ENCODE assay signal across 24 cellular contexts in the genomic region with DNA sequence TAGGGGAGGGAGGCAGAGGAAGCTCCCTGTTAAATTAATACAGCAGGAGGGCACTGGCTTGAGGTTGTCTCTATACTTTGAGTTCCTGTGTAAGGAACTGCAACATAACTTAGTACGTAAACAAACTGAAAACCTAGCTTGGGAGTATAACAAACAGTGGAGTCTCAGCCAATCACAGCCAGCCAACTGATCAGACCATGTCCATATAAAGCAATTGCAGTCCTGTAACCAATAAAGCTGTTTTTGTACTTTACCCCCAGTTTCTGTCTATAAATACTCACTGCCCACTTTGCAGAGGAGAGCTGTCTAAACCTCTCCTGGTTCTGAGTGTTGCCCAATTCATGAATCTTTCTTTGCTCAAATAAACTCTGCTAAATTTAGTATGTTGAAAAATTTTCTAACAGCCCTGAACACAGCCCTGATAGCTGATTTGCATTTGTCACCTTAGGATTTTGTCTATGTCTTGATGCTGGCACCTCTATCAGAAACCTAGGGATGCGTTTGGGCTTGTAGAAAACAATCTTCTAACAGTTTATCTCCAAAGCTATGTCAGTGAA. TPM values are rescaled to one million over a fixed set of nuclear protein-coding genes. Genes with fewer than 3 reads are reported as not detected.
DNase-seq lines count a peak whose midpoint lies in the region; ATAC-seq and TF ChIP-seq lines count a peak whose summit lies in the region.
"Had no signal": no experiment of that assay in that cellular context is flagged by ENCODE, and none has a peak within 500 bp of the region (broad histone marks: within the 10 kb centered on the region; RNA-seq: fewer than 3 reads in every experiment).

No MANE protein-coding gene starts in this region.

- peak overlapping the region; percentile 21; the same call in 1 of the 2 replicates for H3K4me3 ChIP-seq in MM.1S (ENCODE audit: low read length)
- H3K4me3 ChIP-seq: esophagus squamous epithelium, Peyer's patch, right lobe of liver, upper lobe of right lung had no signal

- peaks cover 26% of the 10 kb centered on the region for H3F3A ChIP-seq in MM.1S (ENCODE audit: insufficient read depth, low read length)

- intact Hi-C loops in activated T-helper 2 cell treated with anti-CD3 and anti-CD28 coated beads, Interferon-gamma antibody, Interleukin-2, Interleukin-4, amounts not matched to agents 10 μg/mL and 5 μg/mL and 100 μg/mL, durations not matched to agents 14 hours and 24 hours and 36 hours (cut with micrococcal nuclease), result no loop called here

- no peaks in the 10 kb centered on the region for H3K36me3 Mint-ChIP-seq in activated T-helper 2 cell treated with anti-CD3 and anti-CD28 coated beads, Interferon-gamma antibody, Interleukin-2, Interleukin-4, amounts not matched to agents 10 μg/mL and 5 μg/mL and 100 μg/mL, durations not matched to agents 14 hours and 24 hours and 36 hours (ENCODE audit: low read depth)
- H3K36me3 Mint-ChIP-seq: activated naive CD8-positive, alpha-beta T cell; naive thymus-derived CD4-positive, alpha-beta T cell had no signal

- no peak overlapping the region for H3K27ac Mint-ChIP-seq in activated T-helper 2 cell treated with anti-CD3 and anti-CD28 coated beads, Interferon-gamma antibody, Interleukin-2, Interleukin-4, amounts not matched to agents 10 μg/mL and 5 μg/mL and 100 μg/mL, durations not matched to agents 14 hours and 24 hours and 36 hours
- H3K27ac Mint-ChIP-seq: activated naive CD8-positive, alpha-beta T cell; activated T-helper 1 cell treated with anti-CD3 and anti-CD28 coated beads, Interleukin-12 subunit alpha, Interleukin-12 subunit beta, Interleukin-2, Interleukin-4 antibody, amounts not matched to agents 30 ng/mL and 10 ng/mL and 1 ng/mL, durations not matched to agents 14 hours and 24 hours and 36 hours; memory B cell; naive thymus-derived CD4-positive, alpha-beta T cell had no signal

- peaks cover 14% of the 10 kb centered on the region for H3K27me3 Mint-ChIP-seq in activated T-helper 2 cell treated with anti-CD3 and anti-CD28 coated beads, Interferon-gamma antibody, Interleukin-2, Interleukin-4, amounts not matched to agents 10 μg/mL and 5 μg/mL and 100 μg/mL, durations not matched to agents 14 hours and 24 hours and 36 hours (ENCODE audit: low read depth)

- peak overlapping the region; percentile 59 for H3K4me2 ChIP-seq in MM.1S (ENCODE audit: low read depth, low read length)

- DNase-seq in SIG-M5 treated with dmso at 0.1 percent for 504 hours (lab: John Stamatoyannopoulos, UW; ENCODE audit: unreplicated experiment), result peak; percentile 60
- no peak for DNase-seq in SIG-M5 (lab: John Stamatoyannopoulos, UW)
- peak; percentile 85 for DNase-seq in MM.1S
- DNase-seq in amniotic epithelial cell (ENCODE audit: low read depth), result peak; percentile 29
- DNase-seq in activated T-cell treated with anti-CD3 and anti-CD28 coated beads, Interleukin-2, amount 50 U/mL, for 48 hours, result no peak
- DNase-seq in activated T-helper 2 cell treated with anti-CD3 and anti-CD28 coated beads, Interferon-gamma antibody, Interleukin-2, Interleukin-4, amounts not matched to agents 10 μg/mL and 5 μg/mL and 100 μg/mL, durations not matched to agents 14 hours and 24 hours and 36 hours (ENCODE audit: low spot score), result no peak
- DNase-seq: 8988T; AML-193; DMS79; effector CD8-positive, alpha-beta T cell; esophagus squamous epithelium; Kasumi-1; kidney glomerular epithelial cell; naive thymus-derived CD4-positive, alpha-beta T cell; NCI-H146; NCI-H774; Peyer's patch; right lobe of liver; upper lobe of right lung had no signal

- no peaks in the 10 kb centered on the region for H3K4me1 Mint-ChIP-seq in activated T-helper 2 cell treated with anti-CD3 and anti-CD28 coated beads, Interferon-gamma antibody, Interleukin-2, Interleukin-4, amounts not matched to agents 10 μg/mL and 5 μg/mL and 100 μg/mL, durations not matched to agents 14 hours and 24 hours and 36 hours (ENCODE audit: low read depth)
- H3K4me1 Mint-ChIP-seq: memory B cell; naive thymus-derived CD4-positive, alpha-beta T cell had no signal

- no peak for TF ChIP-seq CTCF in MM.1S (IDR thresholded peaks at IDR 0.05; ENCODE audit: low read length)

- no peaks in the 10 kb centered on the region for H3K79me2 ChIP-seq in MM.1S (ENCODE audit: low read length)

- ATAC-seq in HG03025 (IDR thresholded peaks at IDR 0.05; ENCODE audit: low FRiP score, unreplicated experiment) (no peak), GM18517 (IDR thresholded peaks at IDR 0.05; ENCODE audit: unreplicated experiment) (no peak)
- ATAC-seq: naive thymus-derived CD4-positive, alpha-beta T cell; upper lobe of right lung had no signal

- H4K20me1 ChIP-seq in MM.1S (ENCODE audit: insufficient read depth, low read length), result no peaks in the 10 kb centered on the region

- H3K9me3 Mint-ChIP-seq in activated T-helper 2 cell treated with anti-CD3 and anti-CD28 coated beads, Interferon-gamma antibody, Interleukin-2, Interleukin-4, amounts not matched to agents 10 μg/mL and 5 μg/mL and 100 μg/mL, durations not matched to agents 14 hours and 24 hours and 36 hours, result peaks cover 8% of the 10 kb centered on the region

- no peaks in the 10 kb centered on the region for H3K9me3 ChIP-seq in MM.1S (replicated peaks; ENCODE audit: insufficient read depth, low read length)
- H3K9me3 ChIP-seq: Peyer's patch, right lobe of liver, upper lobe of right lung had no signal

- peak overlapping the region; percentile 14; the same call in 1 of the 2 replicates for H2AFZ ChIP-seq in MM.1S (ENCODE audit: low read length)

- no peaks in the 10 kb centered on the region for H3K36me3 ChIP-seq in MM.1S (replicated peaks; ENCODE audit: insufficient read depth, low read length)
- H3K36me3 ChIP-seq: esophagus squamous epithelium, Peyer's patch, right lobe of liver, upper lobe of right lung had no signal

- H3K27me3 ChIP-seq in MM.1S (replicated peaks; ENCODE audit: insufficient read depth, low read length), result no peaks in the 10 kb centered on the region
- H3K27me3 ChIP-seq: esophagus squamous epithelium, Peyer's patch, right lobe of liver, upper lobe of right lung had no signal

- peak overlapping the region; percentile 74 for H3K9ac ChIP-seq in MM.1S (ENCODE audit: low read length)

- H3K4me3 Mint-ChIP-seq in activated T-helper 2 cell treated with anti-CD3 and anti-CD28 coated beads, Interferon-gamma antibody, Interleukin-2, Interleukin-4, amounts not matched to agents 10 μg/mL and 5 μg/mL and 100 μg/mL, durations not matched to agents 14 hours and 24 hours and 36 hours (ENCODE audit: low read depth), result no peak overlapping the region
- H3K4me3 Mint-ChIP-seq: activated naive CD8-positive, alpha-beta T cell; activated T-helper 1 cell treated with anti-CD3 and anti-CD28 coated beads, Interleukin-12 subunit alpha, Interleukin-12 subunit beta, Interleukin-2, Interleukin-4 antibody, amounts not matched to agents 30 ng/mL and 10 ng/mL and 1 ng/mL, durations not matched to agents 14 hours and 24 hours and 36 hours; memory B cell; naive thymus-derived CD4-positive, alpha-beta T cell had no signal

- no peaks in the 10 kb centered on the region for H3K9me2 ChIP-seq in MM.1S (replicated peaks; ENCODE audit: insufficient read depth, low read length)

- peaks cover 40% of the 10 kb centered on the region for H3K4me1 ChIP-seq in MM.1S (ENCODE audit: low read length)
- H3K4me1 ChIP-seq: esophagus squamous epithelium, Peyer's patch, right lobe of liver, upper lobe of right lung had no signal

- peak overlapping the region; percentile 99 for H3K27ac ChIP-seq in MM.1S (ENCODE audit: low read length)
- H3K27ac ChIP-seq: esophagus squamous epithelium, Peyer's patch, right lobe of liver, upper lobe of right lung had no signal

RNA-seq across cellular contexts. Expression of gene GDNF, which starts 39.9 kb away (rescaled TPM):
- total RNA-seq in activated T-helper 2 cell treated with anti-CD3 and anti-CD28 coated beads, Interferon-gamma antibody, Interleukin-2, Interleukin-4, amounts not matched to agents 10 μg/mL and 5 μg/mL and 100 μg/mL, durations not matched to agents 14 hours and 24 hours and 36 hours, result 0.60 TPM in 1 of 2 replicates, not detected in the other
- total RNA-seq: naive thymus-derived CD4-positive, alpha-beta T cell had no signal

Comparison
In these comparisons a context has a peak if more than half of its experiments do, and no peak if none do; other contexts are left out.
1. DNase-seq: peak in SIG-M5 treated with dmso at 0.1 percent for 504 hours (single experiment), MM.1S (single experiment) and amniotic epithelial cell (single experiment); none in SIG-M5 (single experiment), activated T-cell treated with anti-CD3 and anti-CD28 coated beads, Interleukin-2, amount 50 U/mL, for 48 hours (0 of 2) and activated T-helper 2 cell treated with anti-CD3 and anti-CD28 coated beads, Interferon-gamma antibody, Interleukin-2, Interleukin-4, amounts not matched to agents 10 μg/mL and 5 μg/mL and 100 μg/mL, durations not matched to agents 14 hours and 24 hours and 36 hours (single experiment).